Comparison of ENCODE assay signal across 9 cellular contexts in the genomic region with DNA sequence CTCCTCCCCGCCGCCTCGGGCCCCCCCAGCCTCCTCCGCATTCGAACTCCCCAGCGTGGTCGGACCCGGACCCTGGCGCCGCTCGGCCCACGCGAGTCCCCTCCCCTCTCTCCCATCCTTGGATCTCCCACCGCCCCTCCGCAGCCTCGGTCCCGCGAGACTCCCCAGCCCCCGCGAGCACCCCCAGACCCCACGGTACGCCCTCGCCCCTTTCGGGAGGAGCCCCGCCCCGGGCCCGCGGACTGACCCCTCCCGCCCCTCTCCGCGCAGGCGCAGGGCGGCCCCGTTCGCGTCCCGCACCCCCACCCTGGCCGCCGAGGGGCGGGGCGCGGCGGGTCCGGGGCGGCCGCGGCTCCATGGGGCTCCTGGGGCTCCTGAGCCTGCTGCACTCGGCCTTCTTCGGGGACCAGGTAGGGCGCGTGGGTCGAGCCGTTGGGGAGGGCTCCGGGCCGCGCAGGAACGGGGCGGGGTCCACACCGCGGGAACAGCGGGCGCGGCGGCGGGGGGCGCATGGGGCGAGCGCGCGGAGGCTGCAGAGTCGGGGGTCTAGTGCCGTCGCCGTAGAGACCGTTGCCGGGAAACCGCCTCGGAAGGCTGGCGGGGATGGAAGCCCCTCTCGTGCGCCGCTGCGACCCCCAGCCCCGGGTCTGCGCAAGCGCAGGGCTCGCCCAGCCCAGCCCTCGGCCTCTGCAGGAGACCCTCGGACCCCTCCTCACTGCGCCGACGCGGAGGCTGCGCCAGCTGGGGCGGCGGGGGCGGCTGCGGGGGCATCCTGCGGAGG. TPM values are rescaled to one million over a fixed set of nuclear protein-coding genes. Genes with fewer than 3 reads are reported as not detected.
DNase-seq lines count a peak whose midpoint lies in the region; ATAC-seq and TF ChIP-seq lines count a peak whose summit lies in the region.
"Had no signal": no experiment of that assay in that cellular context is flagged by ENCODE, and none has a peak within 500 bp of the region (broad histone marks: within the 10 kb centered on the region; RNA-seq: fewer than 3 reads in every experiment).

No MANE protein-coding gene starts in this region.

- H3F3A ChIP-seq in GM23338 (replicated peaks; ENCODE audit: low read depth) (peaks cover 52% of the 10 kb centered on the region), PC-3 (ENCODE audit: low read length, unreplicated experiment) (peaks cover 6% of the 10 kb centered on the region)

- no peak for TF ChIP-seq CTCF in GM23338 (conservative IDR thresholded peaks at IDR 0.05; ENCODE audit: low read depth in 2 of 2)
- no peak for TF ChIP-seq CTCF in PC-3 (conservative IDR thresholded peaks at IDR 0.05; ENCODE audit: low read depth, low read length)
- no peak for TF ChIP-seq CTCF in fibroblast of pulmonary artery (IDR thresholded peaks at IDR 0.05; ENCODE audit: low read length, missing control alignments)

- H3K9ac ChIP-seq in PC-3 (ENCODE audit: low read length) (no peak overlapping the region), skeletal muscle satellite cell (ENCODE audit: low read depth, low read length) (no peak overlapping the region)

- H3K27me3 Mint-ChIP-seq in GM23338 (ENCODE audit: insufficient read depth, low read depth, poor library complexity) = peaks cover 57% of the 10 kb centered on the region

- H3K36me3 ChIP-seq in GM23338 (ENCODE audit: insufficient read depth) (peaks cover 5% of the 10 kb centered on the region), PC-3 (ENCODE audit: low read depth, low read length) (peaks cover 14% of the 10 kb centered on the region), skeletal muscle satellite cell (ENCODE audit: insufficient read depth, low read length) (peaks cover 20% of the 10 kb centered on the region)

- H3K27ac ChIP-seq in GM23338 (ENCODE audit: low read depth) (no peak overlapping the region), PC-3 (ENCODE audit: low read length) (no peak overlapping the region)

- no TSS peak for BruUV-seq in PC-3 (replicated peaks; lab: Mats Ljungman, UMichigan)

- H3K4me1 ChIP-seq in GM23338 (ENCODE audit: insufficient read depth) (peaks cover 21% of the 10 kb centered on the region; the same call in 1 of the 2 replicates), PC-3 (ENCODE audit: insufficient read depth, low read length) (peaks cover 9% of the 10 kb centered on the region), skeletal muscle satellite cell (ENCODE audit: control insufficient read depth, insufficient read depth, low read length) (peaks cover 12% of the 10 kb centered on the region)

- H3K36me3 Mint-ChIP-seq in GM23338 (ENCODE audit: low read depth) = peaks cover 20% of the 10 kb centered on the region

- H3K27me3 ChIP-seq in GM23338 (ENCODE audit: insufficient read depth) (peaks cover 44% of the 10 kb centered on the region), PC-3 (ENCODE audit: low read length) (peaks cover 6% of the 10 kb centered on the region; the same call in 1 of the 2 replicates), skeletal muscle satellite cell (ENCODE audit: control insufficient read depth, insufficient read depth, low read length) (peaks cover 43% of the 10 kb centered on the region)

- ATAC-seq in GM23338 (peak; percentile 13), PC-3 (no peak), HG03280 (IDR thresholded peaks at IDR 0.05; ENCODE audit: unreplicated experiment) (no peak)

- DNase-seq in GM23338 (ENCODE audit: low spot score) (peak; percentile 75), PC-3 (peak; percentile 37), fibroblast of pulmonary artery (ENCODE audit: low read depth) (no peak), HCEC 1CT (no peak), NAMALWA (ENCODE audit: low spot score) (no peak)
- no peak for DNase-seq in stimulated activated naive CD4-positive, alpha-beta T cell treated with Interleukin-2 at 50 U/mL for 16 hours (lab: John Stamatoyannopoulos, UW)
- DNase-seq: activated CD4-positive, alpha-beta T cell treated with anti-CD3 and anti-CD28 coated beads for 1 hour had no signal

- no peaks in the 10 kb centered on the region for H3K9me2 ChIP-seq in GM23338 (ENCODE audit: insufficient read depth)
- H3K9me2 ChIP-seq in PC-3 (replicated peaks; ENCODE audit: low read length) = no peaks in the 10 kb centered on the region

- POLR2A ChIA-PET in PC-3 (lab: Charles Lee; ENCODE audit: unreplicated experiment) = no interaction called here

- intact Hi-C loops in PC-3 (cut with micrococcal nuclease) = no loop called here

- CTCF ChIA-PET in PC-3 (lab: Charles Lee) = no interaction called here

- H4K20me1 ChIP-seq in GM23338 (replicated peaks; ENCODE audit: insufficient read depth) (peaks cover 12% of the 10 kb centered on the region), PC-3 (ENCODE audit: low read length) (peaks cover 11% of the 10 kb centered on the region)

- H3K4me2 ChIP-seq in GM23338 = peak overlapping the region; percentile 78
- H3K4me2 ChIP-seq in PC-3 (ENCODE audit: low read length) = peak overlapping the region; percentile 78
- H3K4me2 ChIP-seq in skeletal muscle satellite cell (ENCODE audit: low read length) = peak overlapping the region; percentile 49

- H3K9me3 Mint-ChIP-seq in GM23338 = no peaks in the 10 kb centered on the region; the same call in 2 of the 3 replicates

- H3K4me3 ChIP-seq in GM23338 = peak overlapping the region; percentile 83
- peak overlapping the region; percentile 42; the same call in 1 of the 2 replicates for H3K4me3 ChIP-seq in PC-3 (ENCODE audit: low read length)
- peak overlapping the region; percentile 14 for H3K4me3 ChIP-seq in fibroblast of pulmonary artery (replicated peaks; ENCODE audit: low read depth, low read length)
- H3K4me3 ChIP-seq in skeletal muscle satellite cell (ENCODE audit: low read length) = no peak overlapping the region

- H3K4me3 Mint-ChIP-seq in GM23338 = no peak overlapping the region

- H3K27ac Mint-ChIP-seq in GM23338 = no peak overlapping the region

- no peak overlapping the region for H2AFZ ChIP-seq in GM23338
- no peak overlapping the region for H2AFZ ChIP-seq in PC-3 (ENCODE audit: low read length)

- 0 out of 2 replicates have a peak, but pooled peaks cover 3% of the 10 kb centered on the region for H3K79me2 ChIP-seq in GM23338 (replicated peaks; ENCODE audit: insufficient read depth)
- H3K79me2 ChIP-seq in PC-3 (ENCODE audit: low read length) = peaks cover 7% of the 10 kb centered on the region

- no peaks in the 10 kb centered on the region for H3K9me3 ChIP-seq in PC-3 (ENCODE audit: low read length)
- H3K9me3 ChIP-seq in skeletal muscle satellite cell (replicated peaks; ENCODE audit: low read length) = no peaks in the 10 kb centered on the region

- peaks cover 34% of the 10 kb centered on the region for H3K4me1 Mint-ChIP-seq in GM23338

TF ChIP-seq in GM23338, 12 proteins besides CTCF, POLR2A, EP300 and RAD21 (continues in another document):
- no peak for TF ChIP-seq NANOG (IDR thresholded peaks at IDR 0.05; ENCODE audit: borderline replicate concordance)
- no peak for TF ChIP-seq EZH2phosphoT487 (IDR thresholded peaks at IDR 0.05; ENCODE audit: unreplicated experiment)
- no peak for TF ChIP-seq ZNF114 (CRISPR knock-in tag; IDR thresholded peaks at IDR 0.05)
- no peak for TF ChIP-seq EZH2 (IDR thresholded peaks at IDR 0.05; ENCODE audit: low read depth, unreplicated experiment)
- TF ChIP-seq, protein P1, sequence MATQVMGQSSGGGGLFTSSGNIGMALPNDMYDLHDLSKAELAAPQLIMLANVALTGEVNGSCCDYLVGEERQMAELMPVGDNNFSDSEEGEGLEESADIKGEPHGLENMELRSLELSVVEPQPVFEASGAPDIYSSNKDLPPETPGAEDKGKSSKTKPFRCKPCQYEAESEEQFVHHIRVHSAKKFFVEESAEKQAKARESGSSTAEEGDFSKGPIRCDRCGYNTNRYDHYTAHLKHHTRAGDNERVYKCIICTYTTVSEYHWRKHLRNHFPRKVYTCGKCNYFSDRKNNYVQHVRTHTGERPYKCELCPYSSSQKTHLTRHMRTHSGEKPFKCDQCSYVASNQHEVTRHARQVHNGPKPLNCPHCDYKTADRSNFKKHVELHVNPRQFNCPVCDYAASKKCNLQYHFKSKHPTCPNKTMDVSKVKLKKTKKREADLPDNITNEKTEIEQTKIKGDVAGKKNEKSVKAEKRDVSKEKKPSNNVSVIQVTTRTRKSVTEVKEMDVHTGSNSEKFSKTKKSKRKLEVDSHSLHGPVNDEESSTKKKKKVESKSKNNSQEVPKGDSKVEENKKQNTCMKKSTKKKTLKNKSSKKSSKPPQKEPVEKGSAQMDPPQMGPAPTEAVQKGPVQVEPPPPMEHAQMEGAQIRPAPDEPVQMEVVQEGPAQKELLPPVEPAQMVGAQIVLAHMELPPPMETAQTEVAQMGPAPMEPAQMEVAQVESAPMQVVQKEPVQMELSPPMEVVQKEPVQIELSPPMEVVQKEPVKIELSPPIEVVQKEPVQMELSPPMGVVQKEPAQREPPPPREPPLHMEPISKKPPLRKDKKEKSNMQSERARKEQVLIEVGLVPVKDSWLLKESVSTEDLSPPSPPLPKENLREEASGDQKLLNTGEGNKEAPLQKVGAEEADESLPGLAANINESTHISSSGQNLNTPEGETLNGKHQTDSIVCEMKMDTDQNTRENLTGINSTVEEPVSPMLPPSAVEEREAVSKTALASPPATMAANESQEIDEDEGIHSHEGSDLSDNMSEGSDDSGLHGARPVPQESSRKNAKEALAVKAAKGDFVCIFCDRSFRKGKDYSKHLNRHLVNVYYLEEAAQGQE (IDR thresholded peaks at IDR 0.05; ENCODE audit: unreplicated experiment) = no peak
- no peak for TF ChIP-seq CREB1 (CRISPR knock-in tag; IDR thresholded peaks at IDR 0.05; ENCODE audit: low read depth)

RNA-seq across cellular contexts. Expression of gene APC2, which starts 3.8 kb away (rescaled TPM):
- 14.3 and 18.3 TPM in 2 replicates for total RNA-seq in GM23338 (2014; rRNA removed; shearing (Covaris generic))
- 1.4 TPM in 2 replicates for polyA plus RNA-seq in GM23338 (2016; fragmentation: Nextera tagmentation; extraction: Ambion mirVana)
- 0.29 and 1.4 TPM in 2 replicates for total RNA-seq in PC-3 (2014; rRNA removed)
- total RNA-seq in skeletal muscle satellite cell (2012; rRNA removed) = under 0.01 and 0.51 TPM in 2 replicates

RNA-seq across cellular contexts. Expression of gene RPS15, which starts 7.9 kb away (rescaled TPM):
- 2,953 and 3,723 TPM in 2 replicates for total RNA-seq in GM23338 (2014; rRNA removed; shearing (Covaris generic))
- polyA plus RNA-seq in GM23338 (2016; fragmentation: Nextera tagmentation; extraction: Ambion mirVana) = 3,861 and 4,267 TPM in 2 replicates
- 1,797 and 2,672 TPM in 2 replicates for total RNA-seq in PC-3 (2014; rRNA removed)
- 803 and 928 TPM in 2 replicates for total RNA-seq in skeletal muscle satellite cell (2012; rRNA removed)

RNA-seq across cellular contexts. Expression of gene C19orf25, which starts 32.9 kb away (rescaled TPM):
- total RNA-seq in GM23338 (2014; rRNA removed; shearing (Covaris generic)) = 61.1 and 64.9 TPM in 2 replicates
- 43.5 and 50.1 TPM in 2 replicates for polyA plus RNA-seq in GM23338 (2016; fragmentation: Nextera tagmentation; extraction: Ambion mirVana)
- 45.0 and 54.9 TPM in 2 replicates for total RNA-seq in PC-3 (2014; rRNA removed)
- total RNA-seq in skeletal muscle satellite cell (2012; rRNA removed) = 25.3 and 32.4 TPM in 2 replicates

RNA-seq across cellular contexts. Expression of gene DAZAP1, which starts 38.7 kb away (rescaled TPM):
- total RNA-seq in GM23338 (2014; rRNA removed; shearing (Covaris generic)) = 180 and 194 TPM in 2 replicates
- 44.1 and 48.1 TPM in 2 replicates for polyA plus RNA-seq in GM23338 (2016; fragmentation: Nextera tagmentation; extraction: Ambion mirVana)
- 177 and 178 TPM in 2 replicates for total RNA-seq in PC-3 (2014; rRNA removed)
- 54.8 and 58.5 TPM in 2 replicates for total RNA-seq in skeletal muscle satellite cell (2012; rRNA removed)

RNA-seq across cellular contexts. Expression of gene PCSK4, which starts 44.0 kb away (rescaled TPM):
- total RNA-seq in GM23338 (2014; rRNA removed; shearing (Covaris generic)) = 5.9 and 15.1 TPM in 2 replicates
- polyA plus RNA-seq in GM23338 (2016; fragmentation: Nextera tagmentation; extraction: Ambion mirVana) = 3.8 and 5.6 TPM in 2 replicates
- total RNA-seq in PC-3 (2014; rRNA removed) = 3.9 and 5.7 TPM in 2 replicates
- total RNA-seq in skeletal muscle satellite cell (2012; rRNA removed) = 0.87 and 2.8 TPM in 2 replicates

Comparison
In these comparisons a context has a peak if more than half of its experiments do, and no peak if none do; other contexts are left out.
1. DNase-seq: peak in GM23338 (single experiment) and PC-3 (single experiment); none in fibroblast of pulmonary artery (single experiment), stimulated activated naive CD4-positive, alpha-beta T cell treated with Interleukin-2 at 50 U/mL for 16 hours (single experiment), HCEC 1CT (single experiment) and NAMALWA (single experiment).
2. Peak in every context shown above with its lines, with median percentiles within 50 percentile points of each other: H3K4me2 ChIP-seq.